Comparison of ENCODE assay signal across 8 cellular contexts in genomic region chr17:67491009-67491677, GRCh38.
A peak's percentile ranks its signal among the peaks of the same experiment; 100 is the strongest.
DNase-seq lines count a peak whose midpoint lies in the region; ATAC-seq, FAIRE-seq and TF ChIP-seq lines count a peak whose summit lies in the region.

No MANE protein-coding gene starts in this region.

- no peaks in the 10 kb centered on the region for H3K36me3 ChIP-seq in mucosa of rectum (ENCODE audit: control insufficient read depth in 2 of 2, insufficient read depth in 2 of 2, low read length in 2 of 2)
- no peaks in the 10 kb centered on the region for H3K36me3 ChIP-seq in aorta (ENCODE audit: control insufficient read depth in 1 of 2, insufficient read depth in 2 of 2, low read length in 1 of 2)

- POLR2A ChIA-PET in RWPE1 (lab: Yijun Ruan, JAX; ENCODE audit: low non-redundant PET), result no interaction called here

- DNase-seq in HCEC 1CT (peak; percentile 99), RWPE1 (ENCODE audit: low spot score) (peak; percentile 60), aorta (peak; percentile 91), D721Med (ENCODE audit: insufficient read length, low spot score) (no peak), NCI-H526 (lab: John Stamatoyannopoulos, UW) (no peak)
- no peak for DNase-seq in activated CD4-positive, alpha-beta T cell treated with anti-CD3 and anti-CD28 coated beads, Interleukin-2, amount 50 U/mL, for 4 hours

- no peak overlapping the region for H3K9ac ChIP-seq in mucosa of rectum (ENCODE audit: low read depth in 1 of 2, low read length in 2 of 2)

- no peak for FAIRE-seq in D721Med (lab: Jason Lieb, UNC)

- no peaks in the 10 kb centered on the region for H3K27me3 ChIP-seq in mucosa of rectum (ENCODE audit: control insufficient read depth in 2 of 2, insufficient read depth in 2 of 2, low read length in 2 of 2)
- H3K27me3 ChIP-seq in aorta (ENCODE audit: control insufficient read depth in 1 of 2, insufficient read depth in 2 of 2, low read length in 1 of 2), result no peaks in the 10 kb centered on the region

- H3K4me1 ChIP-seq in mucosa of rectum (ENCODE audit: control insufficient read depth in 2 of 2, insufficient read depth in 2 of 2, low read length in 2 of 2) (peaks cover 0 to 8% of the 10 kb centered on the region in 2 donors), aorta (ENCODE audit: control insufficient read depth in 1 of 2, insufficient read depth in 2 of 2, low read length in 2 of 2) (no peaks in the 10 kb centered on the region)

- H3K9me3 ChIP-seq in mucosa of rectum (ENCODE audit: control insufficient read depth in 2 of 2, low read length in 2 of 2), result no peaks in the 10 kb centered on the region
- H3K9me3 ChIP-seq in aorta (ENCODE audit: control insufficient read depth, low read length), result no peaks in the 10 kb centered on the region

- TF ChIP-seq CTCF in RWPE1 (conservative IDR thresholded peaks at IDR 0.05; ENCODE audit: low read depth) (no peak), D721Med (IDR thresholded peaks at IDR 0.05; ENCODE audit: insufficient read depth, missing control alignments) (no peak)

- H3K27ac ChIP-seq in RWPE1 (no peak overlapping the region), mucosa of rectum (ENCODE audit: low read depth in 2 of 2, low read length in 2 of 2) (peak overlapping the region; percentile 38 to 43), aorta (ENCODE audit: low read depth in 1 of 2, low read length in 2 of 2) (no peak overlapping the region)

- CTCF ChIA-PET in RWPE1 (lab: Yijun Ruan, JAX), result interaction anchor here (1.3 kb wide), 1 partner anchor 16 kb away, joined by 6 read pairs; no protein-coding TSS in a partner anchor

- WGBS in aorta, 2 donors, result 9 to 10% methylated on average over 18 of the region's 18 CpGs

- ATAC-seq in esophagus mucosa (peak; percentile 77), aorta (ENCODE audit: low FRiP score) (peak; percentile 91)

- H3K4me3 ChIP-seq in mucosa of rectum (ENCODE audit: low read length in 2 of 2) (no peak overlapping the region), aorta (ENCODE audit: low read length in 2 of 2) (no peak overlapping the region)

- intact Hi-C loops in aorta (cut with DNase I), result no loop called here

Comparison
In these comparisons a context has a peak if more than half of its experiments do, and no peak if none do; other contexts are left out.
1. DNase-seq: peak in HCEC 1CT (single experiment), RWPE1 (single experiment) and aorta (2 of 2); none in D721Med (single experiment), NCI-H526 (0 of 2) and activated CD4-positive, alpha-beta T cell treated with anti-CD3 and anti-CD28 coated beads, Interleukin-2, amount 50 U/mL, for 4 hours (0 of 2).
2. H3K27ac ChIP-seq: peak in mucosa of rectum (2 of 2); none in RWPE1 (single experiment) and aorta (0 of 2).